Comparison of ENCODE assay signal across 23 cellular contexts in the genomic region with DNA sequence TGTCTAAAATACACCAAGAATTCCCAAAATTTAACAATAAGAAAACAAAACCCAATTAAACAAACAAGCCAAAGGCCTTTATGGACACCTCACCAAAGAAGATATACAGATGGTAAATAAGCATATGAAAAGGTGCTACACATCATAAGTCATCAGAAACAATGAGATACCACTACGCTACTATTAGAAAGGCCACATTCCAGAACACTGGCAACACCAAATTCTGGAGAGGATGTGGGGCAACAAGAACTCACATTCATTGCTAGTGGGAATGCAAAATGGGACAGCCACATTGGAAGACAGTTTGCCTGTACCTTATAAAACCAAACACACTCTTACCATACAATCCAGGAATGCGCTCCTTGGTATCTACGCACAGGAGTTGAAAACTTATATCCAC.
DNase-seq lines count a peak whose midpoint lies in the region; ATAC-seq and TF ChIP-seq lines count a peak whose summit lies in the region.
"Had no signal": no experiment of that assay in that cellular context is flagged by ENCODE, and none has a peak within 500 bp of the region (broad histone marks: within the 10 kb centered on the region; RNA-seq: fewer than 3 reads in every experiment).

No MANE protein-coding gene starts in this region.

- H3K27ac ChIP-seq in ascending aorta (peak overlapping the region; percentile 73 to 79), lower lobe of right lung (peak overlapping the region; percentile 7), vagina (peak overlapping the region; percentile 22)
- H3K27ac ChIP-seq: C4-2B, neutrophil, WERI-Rb-1 had no signal

- ATAC-seq in stimulated activated naive CD8-positive, alpha-beta T cell treated with anti-CD3 and anti-CD28 coated beads, Interleukin-15, amount 100 ng/mL, for 72 hours, result no peak
- no peak for ATAC-seq in lower lobe of right lung
- ATAC-seq: heart left ventricle, left cardiac atrium had no signal

- peaks cover 32% of the 10 kb centered on the region for H3K4me1 Mint-ChIP-seq in stimulated activated naive CD8-positive, alpha-beta T cell treated with anti-CD3 and anti-CD28 coated beads, Interleukin-15, Interleukin-2, amounts not matched to agents 100 ng/mL and 50 ng/mL, for 24 hours (ENCODE audit: low read depth)
- peaks cover 12% of the 10 kb centered on the region for H3K4me1 Mint-ChIP-seq in stimulated activated naive CD8-positive, alpha-beta T cell treated with anti-CD3 and anti-CD28 coated beads, Interleukin-15, amount 100 ng/mL, for 72 hours
- H3K4me1 Mint-ChIP-seq: H9; stimulated activated effector memory CD8-positive, alpha-beta T cell treated with anti-CD3 and anti-CD28 coated beads, Interleukin-12 subunit alpha, Interleukin-12 subunit beta, amount 100 ng/mL, for 72 hours had no signal

- H3K4me3 ChIP-seq in ascending aorta (no peak overlapping the region), lower lobe of right lung (no peak overlapping the region), vagina (no peak overlapping the region)
- H3K4me3 ChIP-seq: heart left ventricle, skin epidermis had no signal

- TF ChIP-seq CTCF in ascending aorta (IDR thresholded peaks at IDR 0.05) (no peak), lower lobe of right lung (IDR thresholded peaks at IDR 0.05) (no peak), vagina (IDR thresholded peaks at IDR 0.05) (no peak), GM10248 (IDR thresholded peaks at IDR 0.05; ENCODE audit: control extremely low read depth, extremely low read depth, low read depth, missing control alignments) (no peak)

- H3K9me3 ChIP-seq in ascending aorta, result no peaks in the 10 kb centered on the region
- no peaks in the 10 kb centered on the region for H3K9me3 ChIP-seq in lower lobe of right lung
- no peaks in the 10 kb centered on the region for H3K9me3 ChIP-seq in vagina
- H3K9me3 ChIP-seq: heart left ventricle, neutrophil had no signal

- H3K27me3 ChIP-seq in ascending aorta (no peaks in the 10 kb centered on the region), lower lobe of right lung (ENCODE audit: low read depth) (no peaks in the 10 kb centered on the region), vagina (no peaks in the 10 kb centered on the region)
- H3K27me3 ChIP-seq: heart left ventricle, neutrophil had no signal

- no peak for DNase-seq in stimulated activated naive CD8-positive, alpha-beta T cell treated with anti-CD3 and anti-CD28 coated beads, Interleukin-15, amount 100 ng/mL, for 72 hours
- DNase-seq in ascending aorta (ENCODE audit: low spot score in 2 of 2), result no peak
- DNase-seq in lower lobe of right lung, result no peak
- no peak for DNase-seq in vagina (ENCODE audit: extremely low spot score in 2 of 2)
- DNase-seq in NAMALWA (ENCODE audit: low spot score), result no peak
- DNase-seq in cerebellar nuclear complex (lab: John Stamatoyannopoulos, UW), result no peak
- DNase-seq in GM10248 (ENCODE audit: extremely low spot score), result no peak
- DNase-seq: activated CD4-positive, alpha-beta T cell treated with anti-CD3 and anti-CD28 coated beads, Interleukin-2, amount 50 U/mL, for 1 hour; H9; heart left ventricle; left cardiac atrium; mesenchymal stem cell; NCI-H1048; NCI-H187 treated with DMSO at 0.1 percent for 48 hours; NCI-H69; RPMI8226; stimulated activated CD4-positive, alpha-beta T cell treated with anti-CD3 and anti-CD28 coated beads, Interleukin-2, amount 100 ng/mL, for 24 hours; WERI-Rb-1 had no signal

- H3K27me3 Mint-ChIP-seq in stimulated activated naive CD8-positive, alpha-beta T cell treated with anti-CD3 and anti-CD28 coated beads, Interleukin-15, Interleukin-2, amounts not matched to agents 100 ng/mL and 50 ng/mL, for 24 hours, result peaks cover 3% of the 10 kb centered on the region
- peaks cover 9% of the 10 kb centered on the region for H3K27me3 Mint-ChIP-seq in stimulated activated naive CD8-positive, alpha-beta T cell treated with anti-CD3 and anti-CD28 coated beads, Interleukin-15, amount 100 ng/mL, for 72 hours

- no peak for TF ChIP-seq POLR2A in vagina (IDR thresholded peaks at IDR 0.05)

- H3K36me3 Mint-ChIP-seq in stimulated activated naive CD8-positive, alpha-beta T cell treated with anti-CD3 and anti-CD28 coated beads, Interleukin-15, Interleukin-2, amounts not matched to agents 100 ng/mL and 50 ng/mL, for 24 hours (ENCODE audit: low read depth), result peaks cover 19% of the 10 kb centered on the region
- H3K36me3 Mint-ChIP-seq: stimulated activated effector memory CD8-positive, alpha-beta T cell treated with anti-CD3 and anti-CD28 coated beads, Interleukin-12 subunit alpha, Interleukin-12 subunit beta, amount 100 ng/mL, for 72 hours had no signal

- H3K36me3 ChIP-seq in ascending aorta (peaks cover 5 to 37% of the 10 kb centered on the region in 2 donors), lower lobe of right lung (peaks cover 90% of the 10 kb centered on the region), vagina (no peaks in the 10 kb centered on the region)
- H3K36me3 ChIP-seq: neutrophil, WERI-Rb-1 had no signal

- H3K4me1 ChIP-seq in ascending aorta (peaks cover 0 to 18% of the 10 kb centered on the region in 2 donors), lower lobe of right lung (peaks cover 11% of the 10 kb centered on the region), vagina (peaks cover 49% of the 10 kb centered on the region)

- CTCF ChIA-PET in GM10248 (lab: Yijun Ruan, JAX), result interaction anchor here (1.7 kb wide), 1 partner anchor 24 kb away, joined by 8 read pairs; no protein-coding TSS in a partner anchor

- intact Hi-C loops in ascending aorta (cut with DNase I), result loop anchor here (5.0 kb wide), 2 partner anchors 47 to 92 kb away; no protein-coding TSS in a partner anchor
- intact Hi-C loops in lower lobe of right lung (cut with DNase I), result no loop called here
- intact Hi-C loops in vagina (cut with DNase I), result no loop called here

- H3K9me3 Mint-ChIP-seq in stimulated activated naive CD8-positive, alpha-beta T cell treated with anti-CD3 and anti-CD28 coated beads, Interleukin-15, Interleukin-2, amounts not matched to agents 100 ng/mL and 50 ng/mL, for 24 hours, result peaks cover 7% of the 10 kb centered on the region
- H3K9me3 Mint-ChIP-seq in stimulated activated naive CD8-positive, alpha-beta T cell treated with anti-CD3 and anti-CD28 coated beads, Interleukin-15, amount 100 ng/mL, for 72 hours, result peaks cover 3 to 4% of the 10 kb centered on the region in 2 donors
- H3K9me3 Mint-ChIP-seq: H9 had no signal

- peak overlapping the region; percentile 94 for H3K27ac Mint-ChIP-seq in stimulated activated naive CD8-positive, alpha-beta T cell treated with anti-CD3 and anti-CD28 coated beads, Interleukin-15, Interleukin-2, amounts not matched to agents 100 ng/mL and 50 ng/mL, for 24 hours
- no peak overlapping the region for H3K27ac Mint-ChIP-seq in stimulated activated naive CD8-positive, alpha-beta T cell treated with anti-CD3 and anti-CD28 coated beads, Interleukin-15, amount 100 ng/mL, for 72 hours
- H3K27ac Mint-ChIP-seq: H9; stimulated activated effector memory CD8-positive, alpha-beta T cell treated with anti-CD3 and anti-CD28 coated beads, Interleukin-12 subunit alpha, Interleukin-12 subunit beta, amount 100 ng/mL, for 72 hours had no signal

- POLR2A ChIA-PET in GM10248 (lab: Yijun Ruan, JAX), result no interaction called here

- H3K4me3 Mint-ChIP-seq in stimulated activated naive CD8-positive, alpha-beta T cell treated with anti-CD3 and anti-CD28 coated beads, Interleukin-15, Interleukin-2, amounts not matched to agents 100 ng/mL and 50 ng/mL, for 24 hours, result peak overlapping the region; percentile 45
- H3K4me3 Mint-ChIP-seq in stimulated activated naive CD8-positive, alpha-beta T cell treated with anti-CD3 and anti-CD28 coated beads, Interleukin-15, amount 100 ng/mL, for 72 hours, result no peak overlapping the region
- H3K4me3 Mint-ChIP-seq: H9; stimulated activated effector memory CD8-positive, alpha-beta T cell treated with anti-CD3 and anti-CD28 coated beads, Interleukin-12 subunit alpha, Interleukin-12 subunit beta, amount 100 ng/mL, for 72 hours had no signal

Comparison
In these comparisons a context has a peak if more than half of its experiments do, and no peak if none do; other contexts are left out.
1. H3K27ac ChIP-seq: peak in every context shown above with its lines; median percentile 76 in ascending aorta; 22 in vagina; 7 in lower lobe of right lung.